ENCODE assay signal across 22 cellular contexts in genomic region chr22:27491888-27492287, GRCh38.
A peak's percentile ranks its signal among the peaks of the same experiment; 100 is the strongest.
DNase-seq lines count a peak whose midpoint lies in the region; ATAC-seq and TF ChIP-seq lines count a peak whose summit lies in the region.
"Had no signal": no experiment of that assay in that cellular context is flagged by ENCODE, and none has a peak within 500 bp of the region (broad histone marks: within the 10 kb centered on the region; RNA-seq: fewer than 3 reads in every experiment).

No MANE protein-coding gene starts in this region.

- H3F3A ChIP-seq in SK-N-SH (replicated peaks; ENCODE audit: insufficient read depth): no peaks in the 10 kb centered on the region

- ATAC-seq in SK-N-SH treated with all-trans-retinoic acid at 6 μM for 48 hours (no peak), GM19328 (IDR thresholded peaks at IDR 0.05; ENCODE audit: unreplicated experiment) (no peak)
- ATAC-seq: A549; CD8-positive, alpha-beta T cell; GM12878 had no signal

- peaks cover 59% of the 10 kb centered on the region for H3K4me1 Mint-ChIP-seq in nephron
- H3K4me1 Mint-ChIP-seq: B cell had no signal

- H3K23ac ChIP-seq in neuronal stem cell (ENCODE audit: low read depth, low read length, poor library complexity): no peak overlapping the region

- H3K36me3 ChIP-seq in SK-N-SH (replicated peaks in 1 of 2; ENCODE audit: control insufficient read depth in 1 of 2, insufficient read depth in 2 of 2, low read length in 1 of 2): no peaks in the 10 kb centered on the region
- no peaks in the 10 kb centered on the region for H3K36me3 ChIP-seq in HEK293 (ENCODE audit: control insufficient read depth in 2 of 2, insufficient read depth in 1 of 2, low read length in 2 of 2)
- H3K36me3 ChIP-seq in neuronal stem cell (replicated peaks in 1 of 2; ENCODE audit: control insufficient read depth in 2 of 2, insufficient read depth in 2 of 2, low read length in 2 of 2): no peaks in the 10 kb centered on the region
- H3K36me3 ChIP-seq: BLaER1 treated with 17β-estradiol and CSF1 and Interleukin-3, amounts not matched to agents 10 nM and 100 nM had no signal

- peak overlapping the region in 2 of 3 experiments; percentile 33 to 43 for H3K27ac Mint-ChIP-seq in nephron
- H3K27ac Mint-ChIP-seq: B cell; CD4-positive, alpha-beta T cell; CD8-positive, alpha-beta T cell had no signal

- POLR2A ChIA-PET in SK-N-SH (lab: Yijun Ruan, JAX) (no interaction called here), HEK293 (lab: Yijun Ruan, JAX) (no interaction called here)

- H3K36me3 Mint-ChIP-seq in nephron (ENCODE audit: low read depth): no peaks in the 10 kb centered on the region
- H3K36me3 Mint-ChIP-seq: CD8-positive, alpha-beta T cell had no signal

- no peak overlapping the region for H2BK120ac ChIP-seq in neuronal stem cell (ENCODE audit: low read depth, low read length)

- TF ChIP-seq CTCF in SK-N-SH (IDR thresholded peaks at IDR 0.05) (no peak), HEK293 (tag by site-specific recombination; IDR thresholded peaks at IDR 0.05) (no peak), nephron (IDR thresholded peaks at IDR 0.05; ENCODE audit: unreplicated experiment in 3 of 3) (no peak), GM20000 (IDR thresholded peaks at IDR 0.05; ENCODE audit: extremely low read depth, missing control alignments) (no peak)

- no peaks in the 10 kb centered on the region for H3K27me3 ChIP-seq in SK-N-SH (ENCODE audit: insufficient read depth)
- no peaks in the 10 kb centered on the region for H3K27me3 ChIP-seq in neuronal stem cell (ENCODE audit: control insufficient read depth in 3 of 3, insufficient read depth in 3 of 3, low read depth in 1 of 3, low read length in 3 of 3)
- H3K27me3 ChIP-seq: BLaER1 treated with 17β-estradiol and CSF1 and Interleukin-3, amounts not matched to agents 10 nM and 100 nM had no signal

- peak overlapping the region; percentile 33 for H2AK5ac ChIP-seq in neuronal stem cell (ENCODE audit: low read depth, low read length)

- DNase-seq in SK-N-SH: no peak
- no peak for DNase-seq in neuronal stem cell (ENCODE audit: low spot score)
- no peak for DNase-seq in GM20000 (ENCODE audit: low spot score)
- DNase-seq in stimulated activated CD4-positive, alpha-beta T cell treated with anti-CD3 and anti-CD28 coated beads, Interleukin-2, amount 100 ng/mL, for 48 hours: no peak
- DNase-seq: AML-193; Caco-2; Calu3; CD4-positive, alpha-beta T cell; CD8-positive, alpha-beta T cell; DND-41; EL; GDM1 had no signal

- H2BK12ac ChIP-seq in neuronal stem cell (ENCODE audit: low read length): no peak overlapping the region

- no peak overlapping the region for H4K91ac ChIP-seq in neuronal stem cell (ENCODE audit: low read depth, low read length, poor library complexity)

- CTCF ChIA-PET in SK-N-SH (lab: Yijun Ruan, JAX): interaction anchor here (0.7 kb wide), 1 partner anchor 23 kb away, joined by 4 read pairs; no protein-coding TSS in a partner anchor
- CTCF ChIA-PET in HEK293 (lab: Yijun Ruan, JAX): no interaction called here

- H3K4me1 ChIP-seq in SK-N-SH (ENCODE audit: control insufficient read depth in 1 of 2, insufficient read depth in 2 of 2, low read depth in 1 of 2, low read length in 1 of 2): peaks cover 5 to 12% of the 10 kb centered on the region in 2 experiments; a peak in 2 of 4 replicates
- peaks cover 2% of the 10 kb centered on the region; the same call in 1 of the 2 replicates for H3K4me1 ChIP-seq in HEK293 (ENCODE audit: control insufficient read depth, insufficient read depth, low read length)
- peaks cover 18 to 28% of the 10 kb centered on the region in 2 donors for H3K4me1 ChIP-seq in neuronal stem cell (ENCODE audit: control insufficient read depth in 2 of 2, insufficient read depth in 1 of 2, low read depth in 1 of 2, low read length in 2 of 2)

- no peak overlapping the region for H3K4me3 Mint-ChIP-seq in nephron
- H3K4me3 Mint-ChIP-seq: B cell; CD4-positive, alpha-beta T cell; CD8-positive, alpha-beta T cell had no signal

- H3K27ac ChIP-seq in SK-N-SH (ENCODE audit: low read depth in 2 of 2, low read length in 1 of 2) (no peak overlapping the region), HEK293 (ENCODE audit: extremely low read depth, low read depth, low read length) (no peak overlapping the region), neuronal stem cell (replicated peaks; ENCODE audit: low read length) (no peak overlapping the region)
- H3K27ac ChIP-seq: 22Rv1; A549; BLaER1 treated with 17β-estradiol and CSF1 and Interleukin-3, amounts not matched to agents 10 nM and 100 nM; C4-2B had no signal

- H3K9me3 ChIP-seq in SK-N-SH (no peaks in the 10 kb centered on the region), HEK293 (ENCODE audit: control insufficient read depth, insufficient read depth, low read depth, low read length) (no peaks in the 10 kb centered on the region), neuronal stem cell (replicated peaks in 1 of 2; ENCODE audit: control insufficient read depth in 2 of 2, insufficient read depth in 1 of 2, low read depth in 1 of 2, low read length in 2 of 2) (peaks cover 7 to 21% of the 10 kb centered on the region in 2 donors)
- H3K9me3 ChIP-seq: A549, Caco-2 had no signal

- no peak overlapping the region for H2BK5ac ChIP-seq in neuronal stem cell (ENCODE audit: low read length)

- H3K79me1 ChIP-seq in neuronal stem cell (ENCODE audit: low read depth, low read length): no peaks in the 10 kb centered on the region

- no peak overlapping the region for H3K4ac ChIP-seq in neuronal stem cell (ENCODE audit: low read length)

- TF ChIP-seq RAD21 in SK-N-SH (IDR thresholded peaks at IDR 0.05; ENCODE audit: low read length): no peak

- H3K4me3 ChIP-seq in SK-N-SH (ENCODE audit: low read depth in 2 of 2, low read length in 1 of 2) (no peak overlapping the region), HEK293 (ENCODE audit: low read depth, low read length) (no peak overlapping the region), neuronal stem cell (ENCODE audit: low read length in 2 of 2) (no peak overlapping the region)
- H3K4me3 ChIP-seq: A549; BLaER1 treated with 17β-estradiol and CSF1 and Interleukin-3, amounts not matched to agents 10 nM and 100 nM; GM12878 had no signal

- peaks cover 19% of the 10 kb centered on the region for H3K9me3 Mint-ChIP-seq in nephron

- H3K9ac ChIP-seq in SK-N-SH (no peak overlapping the region), neuronal stem cell (ENCODE audit: low read depth, low read length, poor library complexity) (no peak overlapping the region)
- H3K9ac ChIP-seq: BLaER1 treated with 17β-estradiol and CSF1 and Interleukin-3, amounts not matched to agents 10 nM and 100 nM had no signal

- H2BK15ac ChIP-seq in neuronal stem cell (ENCODE audit: low read length): peak overlapping the region; percentile 41

- H3K4me2 ChIP-seq in SK-N-SH (no peak overlapping the region), neuronal stem cell (ENCODE audit: insufficient read depth, low read length, poor library complexity, severe bottlenecking) (no peak overlapping the region)
- H3K4me2 ChIP-seq: A549; BLaER1 treated with 17β-estradiol and CSF1 and Interleukin-3, amounts not matched to agents 10 nM and 100 nM had no signal

- H4K8ac ChIP-seq in neuronal stem cell (ENCODE audit: low read depth, low read length): no peak overlapping the region

- H3K18ac ChIP-seq in neuronal stem cell (ENCODE audit: low read length): peak overlapping the region; percentile 50

- WGBS in SK-N-SH (ENCODE audit: low lambda C conversion rate): 74% methylated on average over 5 of the region's 5 CpGs
- WGBS in neuronal stem cell (ENCODE audit: extremely low coverage in 2 of 2, insufficient read length in 2 of 2, insufficient replicate concordance in 1 of 2), 2 donors: no CpG with 5 or more reads among the region's 5 CpGs

- no peaks in the 10 kb centered on the region for H3K9me2 ChIP-seq in SK-N-SH

- H3K79me2 ChIP-seq in SK-N-SH (ENCODE audit: insufficient read depth): no peaks in the 10 kb centered on the region

- H3K27me3 Mint-ChIP-seq in nephron (ENCODE audit: low read depth): peaks cover 18% of the 10 kb centered on the region
- H3K27me3 Mint-ChIP-seq: B cell; CD4-positive, alpha-beta T cell had no signal

- no peaks in the 10 kb centered on the region for H4K20me1 ChIP-seq in SK-N-SH (ENCODE audit: insufficient read depth)
- H4K20me1 ChIP-seq: BLaER1 treated with 17β-estradiol and CSF1 and Interleukin-3, amounts not matched to agents 10 nM and 100 nM had no signal

- no peak for TF ChIP-seq EP300 in SK-N-SH (IDR thresholded peaks at IDR 0.05; ENCODE audit: borderline replicate concordance in 1 of 2, low read depth in 1 of 2, low read length in 1 of 2)

- no peak overlapping the region for H3K14ac ChIP-seq in neuronal stem cell (ENCODE audit: low read length)

- H2AFZ ChIP-seq in SK-N-SH (ENCODE audit: low read depth) (no peak overlapping the region), neuronal stem cell (ENCODE audit: low read length) (no peak overlapping the region)

TF ChIP-seq in SK-N-SH treated with all-trans-retinoic acid at 6 μM for 48 hours, 23 proteins besides CTCF, POLR2A, EP300 and RAD21 (continues in another document):
- TF ChIP-seq TCF4 (CRISPR knock-in tag; IDR thresholded peaks at IDR 0.05; ENCODE audit: borderline replicate concordance): no peak

TF ChIP-seq in SK-N-SH, 30 proteins besides CTCF, POLR2A, EP300 and RAD21 (continues in another document):
- TF ChIP-seq RFX5 (IDR thresholded peaks at IDR 0.05; ENCODE audit: low read length) (no peak), NRF1 (IDR thresholded peaks at IDR 0.05; ENCODE audit: low read depth, low read length) (no peak), CHD2 (IDR thresholded peaks at IDR 0.05; ENCODE audit: low read length, partially characterized antibody) (no peak), NFIC (IDR thresholded peaks at IDR 0.05; ENCODE audit: borderline replicate concordance) (no peak), POLR2AphosphoS5 (IDR thresholded peaks at IDR 0.05; ENCODE audit: low read depth, low read length) (no peak), GATA2 (CRISPR knock-in tag; IDR thresholded peaks at IDR 0.05) (no peak)
- TF ChIP-seq, protein P1, sequence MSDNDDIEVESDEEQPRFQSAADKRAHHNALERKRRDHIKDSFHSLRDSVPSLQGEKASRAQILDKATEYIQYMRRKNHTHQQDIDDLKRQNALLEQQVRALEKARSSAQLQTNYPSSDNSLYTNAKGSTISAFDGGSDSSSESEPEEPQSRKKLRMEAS (IDR thresholded peaks at IDR 0.05; ENCODE audit: low read depth): no peak

TF ChIP-seq in HEK293, 187 proteins besides CTCF, POLR2A, EP300 and RAD21:
- TF ChIP-seq ZNF404 (tag by site-specific recombination; IDR thresholded peaks at IDR 0.05) (no peak), ZFP3 (tag by site-specific recombination; IDR thresholded peaks at IDR 0.05; ENCODE audit: low read depth) (peak; percentile 78)
